15 cellular contexts compared by ENCODE assay signal in genomic region chr1:33269621-33270020, GRCh38. TPM values are rescaled to one million over a fixed set of nuclear protein-coding genes. Genes with fewer than 3 reads are reported as not detected.
"Had no signal": no experiment of that assay in that cellular context is flagged by ENCODE, and none has a peak within 500 bp of the region (broad histone marks: within the 10 kb centered on the region; RNA-seq: fewer than 3 reads in every experiment).

No MANE protein-coding gene starts in this region.

- H3K27me3 ChIP-seq: gastrocnemius medialis, neural progenitor cell, spleen had no signal

- H3K9me3 Mint-ChIP-seq: activated naive CD8-positive, alpha-beta T cell treated with anti-CD3 and anti-CD28 coated beads, Interleukin-2, amount 10 ng/mL, durations not matched to agents 7 days and 5 days; activated T-cell treated with anti-CD3 and anti-CD28 coated beads, Interleukin-2, amount 50 U/mL, for 72 hours; neural progenitor cell; stimulated activated naive B cell treated with anti-CD40 and anti-IgM and Interleukin-4, amounts not matched to agents 10 μg/mL and 1 μg/mL and 100 μg/mL, for 72 hours had no signal

- H3K36me3 ChIP-seq: gastrocnemius medialis, neural progenitor cell had no signal

- H3K27me3 Mint-ChIP-seq: activated naive CD8-positive, alpha-beta T cell treated with anti-CD3 and anti-CD28 coated beads, Interleukin-2, amount 10 ng/mL, durations not matched to agents 7 days and 5 days; stimulated activated naive B cell treated with anti-CD40 and anti-IgM and Interleukin-4, amounts not matched to agents 10 μg/mL and 1 μg/mL and 100 μg/mL, for 72 hours had no signal

- ATAC-seq: activated T-cell treated with anti-CD3 and anti-CD28 coated beads, Interleukin-2, amount 50 U/mL, for 72 hours; stimulated activated naive B cell treated with anti-CD40 and anti-IgM and Interleukin-4, amounts not matched to agents 10 μg/mL and 1 μg/mL and 100 μg/mL, for 72 hours had no signal

- H3K4me3 Mint-ChIP-seq: activated naive CD8-positive, alpha-beta T cell treated with anti-CD3 and anti-CD28 coated beads, Interleukin-2, amount 10 ng/mL, durations not matched to agents 7 days and 5 days; activated T-cell treated with anti-CD3 and anti-CD28 coated beads, Interleukin-2, amount 50 U/mL, for 72 hours; neural progenitor cell; stimulated activated naive B cell treated with anti-CD40 and anti-IgM and Interleukin-4, amounts not matched to agents 10 μg/mL and 1 μg/mL and 100 μg/mL, for 72 hours had no signal

- H3K27ac Mint-ChIP-seq: activated naive CD8-positive, alpha-beta T cell treated with anti-CD3 and anti-CD28 coated beads, Interleukin-2, amount 10 ng/mL, durations not matched to agents 7 days and 5 days; activated T-cell treated with anti-CD3 and anti-CD28 coated beads, Interleukin-2, amount 50 U/mL, for 72 hours; stimulated activated naive B cell treated with anti-CD40 and anti-IgM and Interleukin-4, amounts not matched to agents 10 μg/mL and 1 μg/mL and 100 μg/mL, for 72 hours had no signal

- H3K9me3 ChIP-seq: gastrocnemius medialis, spleen had no signal

- H3K4me3 ChIP-seq: gastrocnemius medialis, neural progenitor cell, spleen had no signal

- H3K27ac ChIP-seq: gastrocnemius medialis, neural progenitor cell, spleen had no signal

- H3K4me1 ChIP-seq: neural progenitor cell had no signal

- DNase-seq: activated CD4-positive, alpha-beta T cell treated with anti-CD3 and anti-CD28 coated beads for 1 hour; activated CD4-positive, alpha-beta T cell treated with anti-CD3 and anti-CD28 coated beads, Interleukin-2, amount 50 U/mL, for 48 hours; activated naive CD8-positive, alpha-beta T cell treated with anti-CD3 and anti-CD28 coated beads, Interleukin-2, amount 10 ng/mL, durations not matched to agents 7 days and 5 days; activated T-cell treated with anti-CD3 and anti-CD28 coated beads, Interleukin-2, amount 50 U/mL, for 72 hours; gastrocnemius medialis; hippocampal formation; mammary epithelial cell; spleen; stimulated activated CD4-positive, alpha-beta T cell treated with anti-CD3 and anti-CD28 coated beads, Interleukin-1b, Interleukin-23, amount 100 ng/mL, for 48 hours; stimulated activated naive B cell treated with anti-CD40 and anti-IgM and Interleukin-4, amounts not matched to agents 10 μg/mL and 1 μg/mL and 100 μg/mL, for 72 hours; T-helper 9 cell had no signal

RNA-seq across cellular contexts. Expression of gene A3GALT2, which starts 51.3 kb away (rescaled TPM):
- total RNA-seq: activated T-cell treated with anti-CD3 and anti-CD28 coated beads, Interleukin-2, amount 50 U/mL, for 72 hours; gastrocnemius medialis; kidney epithelial cell; mammary epithelial cell; SK-MEL-5; temporal lobe had no signal
